3 cellular contexts compared by ENCODE assay signal in genomic region chr1:6474815-6475282, GRCh38.
TF ChIP-seq lines count a peak whose summit lies in the region.

No MANE protein-coding gene starts in this region.

TF ChIP-seq in IMR-90, 13 proteins besides CTCF, POLR2A, EP300 and RAD21:
- TF ChIP-seq FOS (IDR thresholded peaks at IDR 0.05; ENCODE audit: low read depth, low read length) (no peak), RCOR1 (IDR thresholded peaks at IDR 0.05; ENCODE audit: insufficient replicate concordance, low read length) (no peak), MXI1 (IDR thresholded peaks at IDR 0.05; ENCODE audit: borderline replicate concordance, low read depth, low read length) (no peak), ELK1 (IDR thresholded peaks at IDR 0.05; ENCODE audit: borderline replicate concordance, low read depth, low read length) (no peak), BHLHE40 (IDR thresholded peaks at IDR 0.05; ENCODE audit: low read depth, low read length) (no peak)

TF ChIP-seq in H1, 55 proteins besides CTCF, POLR2A, EP300 and RAD21:
- TF ChIP-seq PHF8 (conservative IDR thresholded peaks at IDR 0.05; ENCODE audit: low read depth, low read length) (no peak), CBX8 (IDR thresholded peaks at IDR 0.05; ENCODE audit: borderline replicate concordance, low read depth, low read length) (no peak), SUZ12 (IDR thresholded peaks at IDR 0.05; ENCODE audit: low read length) (no peak), SRF (IDR thresholded peaks at IDR 0.05; ENCODE audit: low read depth, low read length) (no peak), E2F6 (IDR thresholded peaks at IDR 0.05) (no peak), TBP (IDR thresholded peaks at IDR 0.05; ENCODE audit: low read depth, low read length) (no peak), RBBP5 (IDR thresholded peaks at IDR 0.05; ENCODE audit: borderline replicate concordance, low read depth, low read length) (no peak), CTBP2 (IDR thresholded peaks at IDR 0.05; ENCODE audit: borderline replicate concordance, insufficient read depth, insufficient read length, low read length) (no peak), POLR2AphosphoS5 (IDR thresholded peaks at IDR 0.05; ENCODE audit: low read depth, low read length) (no peak), FOSL1 (IDR thresholded peaks at IDR 0.05; ENCODE audit: insufficient read depth, low read depth, low read length) (no peak)

TF ChIP-seq in SK-N-SH treated with all-trans-retinoic acid at 6 μM for 48 hours, 23 proteins besides CTCF, POLR2A, EP300 and RAD21:
- TF ChIP-seq ESRRG (CRISPR knock-in tag; IDR thresholded peaks at IDR 0.05) (no peak), ZFP30 (CRISPR knock-in tag; IDR thresholded peaks at IDR 0.05) (no peak), TOX (CRISPR knock-in tag; IDR thresholded peaks at IDR 0.05; ENCODE audit: borderline replicate concordance) (no peak), ZFP3 (CRISPR knock-in tag; IDR thresholded peaks at IDR 0.05) (no peak), ZNF70 (CRISPR knock-in tag; IDR thresholded peaks at IDR 0.05) (no peak), POU6F1 (CRISPR knock-in tag; IDR thresholded peaks at IDR 0.05; ENCODE audit: borderline replicate concordance, low read depth) (no peak), SNAI2 (CRISPR knock-in tag; IDR thresholded peaks at IDR 0.05) (no peak), ARNTL (CRISPR knock-in tag; IDR thresholded peaks at IDR 0.05; ENCODE audit: borderline replicate concordance, low read depth) (no peak), TSHZ2 (CRISPR knock-in tag; IDR thresholded peaks at IDR 0.05) (no peak), PATZ1 (CRISPR knock-in tag; IDR thresholded peaks at IDR 0.05; ENCODE audit: borderline replicate concordance) (no peak), RARB (CRISPR knock-in tag; IDR thresholded peaks at IDR 0.05) (no peak), BACH2 (CRISPR knock-in tag; IDR thresholded peaks at IDR 0.05; ENCODE audit: borderline replicate concordance) (no peak), TCF4 (CRISPR knock-in tag; IDR thresholded peaks at IDR 0.05; ENCODE audit: borderline replicate concordance) (no peak), OSR1 (CRISPR knock-in tag; IDR thresholded peaks at IDR 0.05) (no peak), CREB5 (CRISPR knock-in tag; IDR thresholded peaks at IDR 0.05; ENCODE audit: low read depth) (no peak), ZNF565 (CRISPR knock-in tag; conservative IDR thresholded peaks at IDR 0.05; ENCODE audit: low read depth) (no peak)
